ENCODE assay signal across 19 cellular contexts in genomic region chr3:171363211-171363610, GRCh38.
"Had no signal": no experiment of that assay in that cellular context is flagged by ENCODE, and none has a peak within 500 bp of the region (broad histone marks: within the 10 kb centered on the region; RNA-seq: fewer than 3 reads in every experiment).

No MANE protein-coding gene starts in this region.

- H3K27me3 ChIP-seq: brain microvascular endothelial cell, foreskin keratinocyte, spleen, upper lobe of right lung had no signal

- H3K4me3 ChIP-seq: lower lobe of right lung, spleen, upper lobe of right lung had no signal

- H3K4me1 ChIP-seq: lower lobe of right lung, spleen, upper lobe of right lung had no signal

- H3K9me3 ChIP-seq: lower lobe of right lung, spleen, upper lobe of right lung had no signal

- H3K36me3 ChIP-seq: brain microvascular endothelial cell, lower lobe of right lung, spleen, upper lobe of right lung had no signal

- ATAC-seq: activated CD8-positive, alpha-beta T cell treated with anti-CD3 and anti-CD28 coated beads, Interleukin-2, amount 10 ng/mL, durations not matched to agents 7 days and 5 days; foreskin keratinocyte; left lobe of liver; lower lobe of right lung; stimulated activated naive CD8-positive, alpha-beta T cell treated with anti-CD3 and anti-CD28 coated beads, Interleukin-15, Interleukin-2, amounts not matched to agents 100 U/mL and 50 U/mL, for 24 hours; upper lobe of right lung had no signal

- FAIRE-seq: colon had no signal

- DNase-seq: activated CD4-positive, alpha-beta T cell treated with anti-CD3 and anti-CD28 coated beads for 1 hour; activated CD4-positive, alpha-beta T cell treated with anti-CD3 and anti-CD28 coated beads, Interleukin-2, amount 50 U/mL, for 1 hour; activated CD8-positive, alpha-beta T cell treated with anti-CD3 and anti-CD28 coated beads, Interleukin-2, amount 10 ng/mL, durations not matched to agents 7 days and 5 days; activated gamma-delta T cell; anterior cingulate cortex; brain microvascular endothelial cell; central memory CD4-positive, alpha-beta T cell; effector memory CD4-positive, alpha-beta T cell; foreskin keratinocyte; immature natural killer cell; lower lobe of right lung; mesendoderm; naive B cell; spleen; stimulated activated CD4-positive, alpha-beta T cell treated with anti-CD3 and anti-CD28 coated beads, Interleukin-4, amount 100 ng/mL, for 24 hours; stimulated activated naive CD8-positive, alpha-beta T cell treated with anti-CD3 and anti-CD28 coated beads, Interleukin-15, Interleukin-2, amounts not matched to agents 100 U/mL and 50 U/mL, for 24 hours; upper lobe of right lung had no signal

- H3K27ac ChIP-seq: brain microvascular endothelial cell, foreskin keratinocyte, lower lobe of right lung, spleen, upper lobe of right lung had no signal
